In the genomic region with DNA sequence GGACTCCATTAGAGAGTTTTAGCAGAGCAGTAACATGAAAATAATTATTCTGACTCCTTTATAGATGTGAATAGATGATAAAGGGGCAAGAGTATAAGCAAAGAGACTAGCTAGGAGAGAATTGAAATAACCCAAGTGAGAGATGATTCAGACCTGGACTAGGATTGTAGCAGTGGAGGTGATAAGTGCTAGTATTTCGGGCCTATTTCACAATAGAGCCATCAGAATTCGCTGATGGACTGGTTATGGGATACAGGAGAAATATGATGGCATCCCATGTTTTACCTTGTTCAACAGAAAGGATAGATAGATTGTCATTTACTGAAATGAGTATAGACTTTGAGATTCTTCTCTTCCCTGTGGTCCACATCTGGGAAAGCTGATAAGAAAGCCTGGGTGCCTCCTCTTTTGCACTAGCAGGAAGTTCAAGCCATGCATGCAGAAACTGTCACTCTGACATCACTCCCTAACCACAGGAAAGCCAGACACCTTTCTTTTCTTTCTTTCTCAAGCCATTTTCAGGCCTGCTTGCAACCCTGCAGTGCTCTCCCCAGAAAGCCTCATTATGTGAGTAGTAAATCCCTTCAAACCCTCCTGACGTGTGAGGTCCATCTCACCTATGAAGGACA, we compare ENCODE assay signal across 12 cellular contexts. TPM values are rescaled to one million over a fixed set of nuclear protein-coding genes. Genes with fewer than 3 reads are reported as not detected.
A peak's percentile ranks its signal among the peaks of the same experiment; 100 is the strongest.
DNase-seq lines count a peak whose midpoint lies in the region; ATAC-seq and TF ChIP-seq lines count a peak whose summit lies in the region.
"Had no signal": no experiment of that assay in that cellular context is flagged by ENCODE, and none has a peak within 500 bp of the region (broad histone marks: within the 10 kb centered on the region; RNA-seq: fewer than 3 reads in every experiment).

No MANE protein-coding gene starts in this region.

- H3K36me3 ChIP-seq in Loucy (ENCODE audit: insufficient read depth, low read length), result no peaks in the 10 kb centered on the region

- TF ChIP-seq CTCF in Loucy (conservative IDR thresholded peaks at IDR 0.05; ENCODE audit: low read length), result no peak

- intact Hi-C loops in sciatic nerve (cut with DNase I), result no loop called here

- H3K27me3 ChIP-seq in Loucy (ENCODE audit: insufficient read depth, low read length, poor library complexity, severe bottlenecking), result no peaks in the 10 kb centered on the region

- no peaks in the 10 kb centered on the region for H3F3A ChIP-seq in Loucy (ENCODE audit: low read depth)

- H4K20me1 ChIP-seq in Loucy (ENCODE audit: insufficient read depth, low read length, poor library complexity, severe bottlenecking), result no peaks in the 10 kb centered on the region

- H3K9me3 ChIP-seq in Loucy (ENCODE audit: insufficient read depth, low read depth, low read length), result no peaks in the 10 kb centered on the region

- peak; percentile 58 for ATAC-seq in GM18868 (IDR thresholded peaks at IDR 0.05; ENCODE audit: unreplicated experiment)
- peak; percentile 84 for ATAC-seq in HG02763 (IDR thresholded peaks at IDR 0.05; ENCODE audit: unreplicated experiment)
- ATAC-seq in sciatic nerve, result no peak
- ATAC-seq: activated naive CD4-positive, alpha-beta T cell treated with anti-CD3 and anti-CD28 coated beads, Interleukin-2, amount 50 U/mL, for 72 hours had no signal

- DNase-seq in AML-193 (lab: John Stamatoyannopoulos, UW) (peak; percentile 27 to 46), sciatic nerve (ENCODE audit: low spot score) (no peak), KG1 (lab: John Stamatoyannopoulos, UW) (no peak), foreskin melanocyte (no peak), amniotic stem cell (lab: John Stamatoyannopoulos, UW) (no peak)
- DNase-seq: effector CD4-positive, alpha-beta T cell; NCI-H187 had no signal

- no peaks in the 10 kb centered on the region for H3K79me2 ChIP-seq in Loucy (ENCODE audit: insufficient read depth, low read length)

- H3K9me2 ChIP-seq in Loucy (replicated peaks; ENCODE audit: low read depth, low read length), result no peaks in the 10 kb centered on the region

- peak overlapping the region; percentile 79 for H2AFZ ChIP-seq in Loucy (ENCODE audit: low read length)

- H3K4me3 ChIP-seq in Loucy (ENCODE audit: low read length, poor library complexity, severe bottlenecking), result peak overlapping the region; percentile 30

- H3K9ac ChIP-seq in Loucy (ENCODE audit: low read depth, low read length, poor library complexity, severe bottlenecking), result peak overlapping the region; percentile 29

- H3K4me1 ChIP-seq in Loucy (ENCODE audit: insufficient read depth, low read length, poor library complexity, severe bottlenecking), result peaks cover 11% of the 10 kb centered on the region

- H3K4me2 ChIP-seq in Loucy (ENCODE audit: low read depth, low read length, poor library complexity, severe bottlenecking), result peak overlapping the region; percentile 53

RNA-seq across cellular contexts. Expression of a gene that starts 25.3 kb away (rescaled TPM):
- not detected for total RNA-seq in sciatic nerve
- total RNA-seq: activated naive CD4-positive, alpha-beta T cell treated with anti-CD3 and anti-CD28 coated beads, Interleukin-2, amount 50 U/mL, for 72 hours; neural crest cell had no signal

Comparison
In these comparisons a context has a peak if more than half of its experiments do, and no peak if none do; other contexts are left out.
1. DNase-seq: peak in AML-193 (2 of 2); none in sciatic nerve (single experiment), KG1 (single experiment), foreskin melanocyte (single experiment) and amniotic stem cell (single experiment).